8 cellular contexts compared by ENCODE assay signal in the genomic region with DNA sequence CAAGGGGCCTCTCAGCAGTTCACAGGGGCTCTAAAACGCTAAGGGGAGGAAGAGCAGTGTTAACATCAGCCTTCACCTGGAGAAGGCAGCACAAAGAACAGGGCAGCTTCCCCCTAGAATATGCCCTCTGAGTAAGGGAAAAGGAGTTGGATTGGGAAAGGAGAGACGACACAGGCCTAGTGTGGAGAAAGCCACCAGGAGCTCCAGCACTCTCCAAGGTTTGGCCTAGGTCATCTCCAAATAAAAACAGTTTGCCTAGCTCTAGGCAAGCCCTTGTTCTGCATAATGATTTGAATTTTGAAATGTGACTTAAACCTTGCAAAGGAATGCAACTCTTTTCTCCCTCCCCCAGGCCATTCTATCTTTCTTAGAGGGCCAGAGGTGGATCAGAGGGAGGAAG.
A peak's percentile ranks its signal among the peaks of the same experiment; 100 is the strongest.
DNase-seq lines count a peak whose midpoint lies in the region; ATAC-seq, FAIRE-seq and TF ChIP-seq lines count a peak whose summit lies in the region.

No MANE protein-coding gene starts in this region.

- WGBS in mesodermal cell (ENCODE audit: insufficient coverage in 2 of 2), 2 experiments = 33 to 37% methylated on average over 1 to 2 of the region's 2 CpGs
- 21% methylated on average over 2 of the region's 2 CpGs for WGBS in urinary bladder

- H3K27ac ChIP-seq in mesodermal cell (ENCODE audit: low read depth, low read length, severe bottlenecking) = peak overlapping the region; percentile 98
- peak overlapping the region; percentile 40 for H3K27ac ChIP-seq in urinary bladder (ENCODE audit: low read depth)

- H3K9me3 Mint-ChIP-seq in activated naive CD4-positive, alpha-beta T cell treated with anti-CD3 and anti-CD28 coated beads, Interleukin-2, amount 50 U/mL, for 24 hours = no peaks in the 10 kb centered on the region

- H3K36me3 ChIP-seq in bronchial epithelial cell (ENCODE audit: control insufficient read depth, insufficient read depth, low read length) = no peaks in the 10 kb centered on the region
- no peaks in the 10 kb centered on the region for H3K36me3 ChIP-seq in mesodermal cell (ENCODE audit: control insufficient read depth, insufficient read depth, low read length)
- no peaks in the 10 kb centered on the region for H3K36me3 ChIP-seq in urinary bladder (ENCODE audit: insufficient read depth)
- H3K36me3 ChIP-seq in H7 (replicated peaks; ENCODE audit: control insufficient read depth, insufficient read depth, low read length) = no peaks in the 10 kb centered on the region

- no peak for ATAC-seq in GM19324 (IDR thresholded peaks at IDR 0.05; ENCODE audit: low FRiP score, unreplicated experiment)

- DNase-seq in activated naive CD4-positive, alpha-beta T cell (lab: John Stamatoyannopoulos, UW) = no peak
- DNase-seq in bronchial epithelial cell (ENCODE audit: low read depth) (no peak), glomerular visceral epithelial cell (ENCODE audit: extremely low spot score) (no peak), H7 (no peak)

- H3K4me3 ChIP-seq in bronchial epithelial cell (ENCODE audit: low read depth, low read length) (no peak overlapping the region), mesodermal cell (ENCODE audit: extremely low read depth, insufficient read depth, low read length, poor library complexity, severe bottlenecking) (peak overlapping the region; percentile 28), urinary bladder (ENCODE audit: low read depth, low read length) (no peak overlapping the region), H7 (ENCODE audit: insufficient read depth, low read depth, low read length) (no peak overlapping the region)

- peak overlapping the region; percentile 93 for H3K4me3 Mint-ChIP-seq in activated naive CD4-positive, alpha-beta T cell treated with anti-CD3 and anti-CD28 coated beads, Interleukin-2, amount 50 U/mL, for 24 hours

- no peak overlapping the region for H3K27ac Mint-ChIP-seq in activated naive CD4-positive, alpha-beta T cell treated with anti-CD3 and anti-CD28 coated beads, Interleukin-2, amount 50 U/mL, for 24 hours

- no peaks in the 10 kb centered on the region for H3K27me3 Mint-ChIP-seq in activated naive CD4-positive, alpha-beta T cell treated with anti-CD3 and anti-CD28 coated beads, Interleukin-2, amount 50 U/mL, for 24 hours

- H3K27me3 ChIP-seq in bronchial epithelial cell (ENCODE audit: control insufficient read depth, insufficient read depth, low read length) (no peaks in the 10 kb centered on the region), H7 (ENCODE audit: control insufficient read depth, insufficient read depth, low read length) (no peaks in the 10 kb centered on the region)

- peak; percentile 13 for FAIRE-seq in bronchial epithelial cell (lab: Jason Lieb, UNC)

- no peaks in the 10 kb centered on the region for H3K36me3 Mint-ChIP-seq in activated naive CD4-positive, alpha-beta T cell treated with anti-CD3 and anti-CD28 coated beads, Interleukin-2, amount 50 U/mL, for 24 hours

- H3K4me1 Mint-ChIP-seq in activated naive CD4-positive, alpha-beta T cell treated with anti-CD3 and anti-CD28 coated beads, Interleukin-2, amount 50 U/mL, for 24 hours = peaks cover 51% of the 10 kb centered on the region

- H3K4me1 ChIP-seq in mesodermal cell (ENCODE audit: control insufficient read depth, insufficient read depth, low read length, poor library complexity, severe bottlenecking) (peaks cover 27% of the 10 kb centered on the region), urinary bladder (ENCODE audit: insufficient read depth) (peaks cover 1% of the 10 kb centered on the region)

- H3K9me3 ChIP-seq in mesodermal cell (ENCODE audit: control insufficient read depth, low read length) = no peaks in the 10 kb centered on the region

- no peak for TF ChIP-seq CTCF in bronchial epithelial cell (IDR thresholded peaks at IDR 0.05; ENCODE audit: insufficient read depth, low read length, severe bottlenecking)
